In genomic region chr12:46915082-46915481, GRCh38 we compare ENCODE assay signal across 12 cellular contexts.
A peak's percentile ranks its signal among the peaks of the same experiment; 100 is the strongest.
DNase-seq lines count a peak whose midpoint lies in the region; ATAC-seq, FAIRE-seq and TF ChIP-seq lines count a peak whose summit lies in the region.
"Had no signal": no experiment of that assay in that cellular context is flagged by ENCODE, and none has a peak within 500 bp of the region (broad histone marks: within the 10 kb centered on the region; RNA-seq: fewer than 3 reads in every experiment).

No MANE protein-coding gene starts in this region.

- no peaks in the 10 kb centered on the region for H3K9me3 ChIP-seq in keratinocyte (ENCODE audit: control insufficient read depth, low read depth, low read length)
- H3K9me3 ChIP-seq in CD4-positive, alpha-beta memory T cell (ENCODE audit: control insufficient read depth in 1 of 2, low read length in 2 of 2) = no peaks in the 10 kb centered on the region

- H3K9ac ChIP-seq in keratinocyte (ENCODE audit: control insufficient read depth, extremely low read depth, insufficient read depth, low read length) = no peak overlapping the region

- peak overlapping the region; percentile 80 for H3K27ac Mint-ChIP-seq in MCF 10A (ENCODE audit: low read depth, unreplicated experiment)
- no peak overlapping the region for H3K27ac Mint-ChIP-seq in CD4-positive, alpha-beta memory T cell
- no peak overlapping the region for H3K27ac Mint-ChIP-seq in type B pancreatic cell
- H3K27ac Mint-ChIP-seq: activated CD8-positive, alpha-beta T cell treated with anti-CD3 and anti-CD28 coated beads for 36 hours; activated naive CD8-positive, alpha-beta T cell had no signal

- peaks cover 9% of the 10 kb centered on the region for H3K9me3 Mint-ChIP-seq in MCF 10A (ENCODE audit: unreplicated experiment)
- H3K9me3 Mint-ChIP-seq in CD4-positive, alpha-beta memory T cell = peaks cover 1 to 18% (median 8%) of the 10 kb centered on the region in 8 donors
- peaks cover 5% of the 10 kb centered on the region for H3K9me3 Mint-ChIP-seq in type B pancreatic cell
- H3K9me3 Mint-ChIP-seq in activated T-cell treated with anti-CD3 and anti-CD28 coated beads, Interleukin-2, amount 50 U/mL, for 4 hours = peaks cover 12% of the 10 kb centered on the region

- H3K27me3 ChIP-seq in keratinocyte (ENCODE audit: control insufficient read depth, extremely low read depth, insufficient read depth, low read length) = no peaks in the 10 kb centered on the region
- H3K27me3 ChIP-seq in CD4-positive, alpha-beta memory T cell (ENCODE audit: insufficient read depth, low read length) = no peaks in the 10 kb centered on the region

- H3K27ac ChIP-seq in keratinocyte (ENCODE audit: control insufficient read depth, insufficient read depth, low read length) = no peak overlapping the region
- no peak overlapping the region for H3K27ac ChIP-seq in CD4-positive, alpha-beta memory T cell (ENCODE audit: low read depth, low read length)

- H3K4me1 ChIP-seq in keratinocyte (ENCODE audit: control insufficient read depth, extremely low read depth, insufficient read depth, low read length) = peaks cover 2% of the 10 kb centered on the region
- no peaks in the 10 kb centered on the region for H3K4me1 ChIP-seq in CD4-positive, alpha-beta memory T cell (ENCODE audit: insufficient read depth, low read length)

- dilution Hi-C loops in keratinocyte (cut with MboI; ENCODE audit: extremely low pct_ligation_motif_present, low sequenced_read_pairs) = no loop called here

- H4K20me1 ChIP-seq in keratinocyte (ENCODE audit: control insufficient read depth, extremely low read depth, insufficient read depth, low read length) = no peaks in the 10 kb centered on the region

- H3K27me3 Mint-ChIP-seq in MCF 10A (ENCODE audit: insufficient read depth, unreplicated experiment) (no peaks in the 10 kb centered on the region), type B pancreatic cell (no peaks in the 10 kb centered on the region)
- peaks cover 6 to 8% of the 10 kb centered on the region in 2 donors for H3K27me3 Mint-ChIP-seq in CD4-positive, alpha-beta memory T cell
- H3K27me3 Mint-ChIP-seq in activated T-cell treated with anti-CD3 and anti-CD28 coated beads, Interleukin-2, amount 50 U/mL, for 4 hours (ENCODE audit: low read depth) = peaks cover 11% of the 10 kb centered on the region

- BruUV-seq in MCF 10A (replicated peaks; lab: Mats Ljungman, UMichigan) = no TSS peak

- no peaks in the 10 kb centered on the region for H3K79me2 ChIP-seq in keratinocyte (ENCODE audit: control insufficient read depth, insufficient read depth, low read length)

- no peak for ATAC-seq in activated T-cell treated with anti-CD3 and anti-CD28 coated beads, Interleukin-2, amount 50 U/mL, for 4 hours
- ATAC-seq: activated CD8-positive, alpha-beta T cell treated with anti-CD3 and anti-CD28 coated beads for 36 hours had no signal

- H2AFZ ChIP-seq in keratinocyte (ENCODE audit: control insufficient read depth, low read length) = no peak overlapping the region

- no peak overlapping the region for H3K4me3 ChIP-seq in keratinocyte (ENCODE audit: control insufficient read depth in 2 of 3, extremely low read depth in 1 of 3, insufficient read depth in 2 of 3, low read depth in 1 of 3, low read length in 3 of 3)
- H3K4me3 ChIP-seq in CD4-positive, alpha-beta memory T cell (ENCODE audit: low read length in 2 of 2) = no peak overlapping the region

- CTCF ChIA-PET in MCF 10A (lab: Yijun Ruan, JAX) = no interaction called here
- CTCF ChIA-PET in CD4-positive, alpha-beta memory T cell (lab: Charles Lee; ENCODE audit: partially characterized antibody) = no interaction called here

- no peak overlapping the region for H3K4me2 ChIP-seq in keratinocyte (ENCODE audit: control insufficient read depth, extremely low read depth, insufficient read depth, low read depth, low read length)

- no peak overlapping the region for H3K4me3 Mint-ChIP-seq in MCF 10A (ENCODE audit: unreplicated experiment)
- H3K4me3 Mint-ChIP-seq in CD4-positive, alpha-beta memory T cell = no peak overlapping the region
- H3K4me3 Mint-ChIP-seq in type B pancreatic cell = no peak overlapping the region
- no peak overlapping the region for H3K4me3 Mint-ChIP-seq in activated T-cell treated with anti-CD3 and anti-CD28 coated beads, Interleukin-2, amount 50 U/mL, for 4 hours
- H3K4me3 Mint-ChIP-seq: activated CD8-positive, alpha-beta T cell treated with anti-CD3 and anti-CD28 coated beads for 36 hours; activated naive CD8-positive, alpha-beta T cell had no signal

- H3K4me1 Mint-ChIP-seq in MCF 10A (ENCODE audit: insufficient read depth, unreplicated experiment) (peaks cover 32% of the 10 kb centered on the region), type B pancreatic cell (ENCODE audit: unreplicated experiment) (no peaks in the 10 kb centered on the region)
- H3K4me1 Mint-ChIP-seq in CD4-positive, alpha-beta memory T cell = no peaks in the 10 kb centered on the region
- no peaks in the 10 kb centered on the region for H3K4me1 Mint-ChIP-seq in activated T-cell treated with anti-CD3 and anti-CD28 coated beads, Interleukin-2, amount 50 U/mL, for 4 hours (ENCODE audit: low read depth)

- DNase-seq in HS-5 (ENCODE audit: low read depth) (peak; percentile 60), MCF 10A (ENCODE audit: unreplicated experiment) (peak; percentile 72), keratinocyte (ENCODE audit: low read depth, low spot score) (no peak), urothelium cell line (ENCODE audit: low spot score) (peak; percentile 32), type B pancreatic cell (ENCODE audit: extremely low spot score, unreplicated experiment) (no peak)
- no peak for DNase-seq in CD4-positive, alpha-beta memory T cell
- no peak for DNase-seq in activated T-cell treated with anti-CD3 and anti-CD28 coated beads, Interleukin-2, amount 50 U/mL, for 4 hours
- DNase-seq: activated CD8-positive, alpha-beta T cell treated with anti-CD3 and anti-CD28 coated beads for 36 hours; NCI-H526 treated with DMSO at 0.1 percent for 48 hours; stimulated activated CD8-positive, alpha-beta memory T cell treated with anti-CD3 and anti-CD28 coated beads, Interleukin-4, amount 100 ng/mL, for 48 hours had no signal

- intact Hi-C loops in MCF 10A (cut with micrococcal nuclease) = no loop called here
- intact Hi-C loops in CD4-positive, alpha-beta memory T cell (cut with micrococcal nuclease) = no loop called here

- POLR2A ChIA-PET in MCF 10A (lab: Yijun Ruan, JAX) = no interaction called here
- POLR2A ChIA-PET in CD4-positive, alpha-beta memory T cell (lab: Charles Lee; ENCODE audit: partially characterized antibody) = no interaction called here

- TF ChIP-seq CTCF in MCF 10A (IDR thresholded peaks at IDR 0.05; ENCODE audit: unreplicated experiment) (no peak), keratinocyte (optimal IDR thresholded peaks at IDR 0.05 in 1 of 3, IDR thresholded peaks at IDR 0.05 in 1 of 3, conservative IDR thresholded peaks at IDR 0.05 in 1 of 3; ENCODE audit: extremely low read depth in 1 of 3, insufficient read depth in 2 of 3, low read length in 3 of 3) (no peak), type B pancreatic cell (conservative IDR thresholded peaks at IDR 0.05) (no peak)

- H3K36me3 Mint-ChIP-seq in MCF 10A (ENCODE audit: insufficient read depth, unreplicated experiment) (peaks cover 7% of the 10 kb centered on the region), type B pancreatic cell (no peaks in the 10 kb centered on the region)
- no peaks in the 10 kb centered on the region for H3K36me3 Mint-ChIP-seq in CD4-positive, alpha-beta memory T cell
- no peaks in the 10 kb centered on the region for H3K36me3 Mint-ChIP-seq in activated T-cell treated with anti-CD3 and anti-CD28 coated beads, Interleukin-2, amount 50 U/mL, for 4 hours (ENCODE audit: insufficient read depth)

- peak; percentile 59 for FAIRE-seq in keratinocyte (lab: Jason Lieb, UNC)
- no peak for FAIRE-seq in urothelium cell line (lab: Jason Lieb, UNC)
- FAIRE-seq: endometrium had no signal

- no peaks in the 10 kb centered on the region for H3K9me1 ChIP-seq in keratinocyte (ENCODE audit: control insufficient read depth, extremely low read depth, insufficient read depth, low read length)

- no peaks in the 10 kb centered on the region for H3K36me3 ChIP-seq in keratinocyte (ENCODE audit: control insufficient read depth in 2 of 2, extremely low read depth in 1 of 2, insufficient read depth in 2 of 2, low read length in 2 of 2)
- no peaks in the 10 kb centered on the region for H3K36me3 ChIP-seq in CD4-positive, alpha-beta memory T cell (ENCODE audit: insufficient read depth, low read length)

Comparison
In these comparisons a context has a peak if more than half of its experiments do, and no peak if none do; other contexts are left out.
1. DNase-seq: peak in HS-5 (single experiment), MCF 10A (single experiment) and urothelium cell line (single experiment); none in keratinocyte (single experiment), CD4-positive, alpha-beta memory T cell (0 of 5), type B pancreatic cell (single experiment) and activated T-cell treated with anti-CD3 and anti-CD28 coated beads, Interleukin-2, amount 50 U/mL, for 4 hours (single experiment).